In the genomic region with DNA sequence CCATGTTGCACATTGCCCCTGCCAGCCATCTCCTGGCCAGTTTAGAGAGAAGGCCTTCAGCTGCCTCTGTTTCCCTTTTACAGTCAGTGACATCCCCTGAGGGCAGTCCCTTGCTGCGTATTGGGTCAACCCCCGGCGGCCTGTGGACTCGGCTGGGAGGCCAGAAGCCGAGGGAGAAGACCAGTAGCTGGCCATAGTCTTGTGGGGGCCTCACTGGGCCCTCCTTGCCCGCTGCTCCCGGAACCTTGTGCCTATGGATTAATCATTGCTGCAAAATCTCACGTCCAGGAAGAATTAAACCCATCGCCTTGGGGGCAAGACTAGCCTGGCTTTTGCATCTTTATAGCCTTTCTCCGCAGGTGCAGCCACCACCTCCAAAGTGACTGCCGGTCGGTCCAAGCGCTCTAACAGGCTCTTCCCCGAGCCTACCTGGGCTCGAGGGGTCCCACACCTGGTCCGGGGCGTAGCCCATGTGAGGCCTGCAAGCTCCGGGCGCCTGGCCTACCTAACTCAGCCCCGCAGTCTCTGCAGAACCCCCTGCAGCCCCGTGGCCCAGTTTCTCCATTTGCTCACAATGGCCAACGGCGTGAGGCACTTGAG, we compare ENCODE assay signal across 8 cellular contexts. TPM values are rescaled to one million over a fixed set of nuclear protein-coding genes. Genes with fewer than 3 reads are reported as not detected.
DNase-seq lines count a peak whose midpoint lies in the region; ATAC-seq, FAIRE-seq and TF ChIP-seq lines count a peak whose summit lies in the region.

No MANE protein-coding gene starts in this region.

- peak overlapping the region; percentile 72 for H3K9ac ChIP-seq in GM12878 (ENCODE audit: control insufficient read depth, insufficient read depth, low read length)

- no peak for TF ChIP-seq RAD21 in GM12878 (IDR thresholded peaks at IDR 0.05; ENCODE audit: insufficient read depth, low read depth, low read length)

- FAIRE-seq in GM12878 (lab: Jason Lieb, UNC) = no peak

- H3K4me1 Mint-ChIP-seq in memory B cell = peaks cover 16% of the 10 kb centered on the region

- no peaks in the 10 kb centered on the region for H3K9me3 Mint-ChIP-seq in memory B cell

- peak overlapping the region; percentile 85 for H2AFZ ChIP-seq in GM12878 (ENCODE audit: control insufficient read depth, low read depth, low read length)

- no peaks in the 10 kb centered on the region for H3K4me1 ChIP-seq in cardiac muscle cell (ENCODE audit: low read depth)
- peaks cover 7% of the 10 kb centered on the region for H3K4me1 ChIP-seq in GM12878 (ENCODE audit: control insufficient read depth, insufficient read depth, low read length)
- peaks cover 16% of the 10 kb centered on the region for H3K4me1 ChIP-seq in upper lobe of right lung

- H3K27me3 ChIP-seq in cardiac muscle cell = no peaks in the 10 kb centered on the region
- no peaks in the 10 kb centered on the region for H3K27me3 ChIP-seq in GM12878 (replicated peaks in 1 of 2; ENCODE audit: control insufficient read depth in 2 of 2, insufficient read depth in 2 of 2, low read length in 1 of 2)
- no peaks in the 10 kb centered on the region for H3K27me3 ChIP-seq in upper lobe of right lung

- H3K36me3 ChIP-seq in cardiac muscle cell (no peaks in the 10 kb centered on the region), GM12878 (ENCODE audit: control insufficient read depth in 2 of 2, insufficient read depth in 2 of 2, low read length in 1 of 2) (no peaks in the 10 kb centered on the region), upper lobe of right lung (no peaks in the 10 kb centered on the region)

- H3K4me3 ChIP-seq in cardiac muscle cell (peak overlapping the region; percentile 60), GM12878 (peak overlapping the region; percentile 73), upper lobe of right lung (peak overlapping the region; percentile 71)

- in situ Hi-C loops in GM12878 (cut with MboI) = no loop called here

- peak overlapping the region; percentile 98 for H3K4me2 ChIP-seq in GM12878 (ENCODE audit: control insufficient read depth, insufficient read depth)

- H3K27ac ChIP-seq in cardiac muscle cell (no peak overlapping the region), GM12878 (ENCODE audit: control insufficient read depth, insufficient read depth) (peak overlapping the region; percentile 66), upper lobe of right lung (peak overlapping the region; percentile 79)

- TF ChIP-seq EP300 in GM12878 (IDR thresholded peaks at IDR 0.05; ENCODE audit: borderline replicate concordance in 1 of 2, control insufficient read depth in 1 of 2, low read depth in 2 of 2, low read length in 2 of 2) = no peak

- BruUV-seq in GM12878 (replicated peaks; lab: Mats Ljungman, UMichigan) = TSS peak; percentile 88

- no peak overlapping the region for H3K27ac Mint-ChIP-seq in memory B cell

- no peaks in the 10 kb centered on the region for H3K79me2 ChIP-seq in GM12878 (ENCODE audit: control insufficient read depth, insufficient read depth, low read length)

- POLR2A ChIA-PET in GM12878 (lab: Charles Lee) = interaction anchor here (0.5 to 3.0 kb wide), 2 partner anchors 11 to 211 kb away, joined by 7 to 20 read pairs; no protein-coding TSS in a partner anchor

- H3K9me3 ChIP-seq in cardiac muscle cell (ENCODE audit: low read depth) = no peaks in the 10 kb centered on the region
- no peaks in the 10 kb centered on the region for H3K9me3 ChIP-seq in GM12878 (replicated peaks; ENCODE audit: control insufficient read depth, insufficient read depth, low read length)
- H3K9me3 ChIP-seq in upper lobe of right lung = no peaks in the 10 kb centered on the region

- WGBS in GM12878 (ENCODE audit: insufficient coverage, insufficient replicate concordance, low lambda C conversion rate, missing lambda C conversion rate) = 51% methylated on average over 23 of the region's 23 CpGs

- no peak for TF ChIP-seq POLR2A in GM12878 (IDR thresholded peaks at IDR 0.05; ENCODE audit: low read depth, low read length)

- no peak for ATAC-seq in left cardiac atrium
- ATAC-seq in GM12878 = no peak
- ATAC-seq in memory B cell (ENCODE audit: low read depth) = no peak
- no peak for ATAC-seq in upper lobe of right lung
- no peak for ATAC-seq in HG03469 (IDR thresholded peaks at IDR 0.05; ENCODE audit: unreplicated experiment)

- SMC1A ChIA-PET in GM12878 (lab: Charles Lee; ENCODE audit: uncharacterized antibody, unreplicated experiment) = interaction anchor here (1.2 kb wide), 1 partner anchor 10 kb away, joined by 5 read pairs; no protein-coding TSS in a partner anchor

- H3K36me3 Mint-ChIP-seq in memory B cell = no peaks in the 10 kb centered on the region

- peak overlapping the region; percentile 91 for H3K4me3 Mint-ChIP-seq in memory B cell

- no peaks in the 10 kb centered on the region for H4K20me1 ChIP-seq in GM12878 (ENCODE audit: control insufficient read depth, insufficient read depth)

- TF ChIP-seq CTCF in cardiac muscle cell (IDR thresholded peaks at IDR 0.05; ENCODE audit: low read depth, low read length) = no peak
- TF ChIP-seq CTCF in GM12878 (IDR thresholded peaks at IDR 0.05 in 2 of 3, conservative IDR thresholded peaks at IDR 0.05 in 1 of 3; ENCODE audit: control insufficient read depth in 2 of 3, extremely low read depth in 1 of 3, insufficient read depth in 1 of 3, low read depth in 3 of 3, low read length in 3 of 3) = no peak
- TF ChIP-seq CTCF in upper lobe of right lung (IDR thresholded peaks at IDR 0.05) = no peak

- intact Hi-C loops in left cardiac atrium (cut with DNase I) (no loop called here), GM12878 (cut with micrococcal nuclease; ENCODE audit: unreplicated experiment) (no loop called here), upper lobe of right lung (cut with DNase I) (loop anchor here (10.0 kb wide), 1 partner anchor 62 kb away; no protein-coding TSS in a partner anchor)

- RAD21 ChIA-PET in GM12878 (lab: Charles Lee; ENCODE audit: unreplicated experiment) = interaction anchor here (1.4 to 1.5 kb wide), 2 partner anchors 12 to 22 kb away, joined by 3 to 5 read pairs; no protein-coding TSS in a partner anchor

- peaks cover 7% of the 10 kb centered on the region for H3K27me3 Mint-ChIP-seq in memory B cell

- DNase-seq in cardiac muscle cell (ENCODE audit: low read depth in 1 of 2, low spot score in 1 of 2) (no peak), left cardiac atrium (no peak), GM12878 (ENCODE audit: low read depth, low spot score) (no peak), memory B cell (ENCODE audit: low spot score in 2 of 2) (no peak), upper lobe of right lung (no peak), NCI-H1105 (lab: John Stamatoyannopoulos, UW) (no peak), EL (no peak)

- CTCF ChIA-PET in GM12878 (lab: Yijun Ruan, JAX) = interaction anchor here (0.8 to 4.3 kb wide), 5 partner anchors 11 to 232 kb away, joined by 3 to 37 read pairs (median 5); no protein-coding TSS in a partner anchor

RNA-seq across cellular contexts. Expression of gene CHAC1, which starts 0.9 kb away (rescaled TPM):
- total RNA-seq in cardiac muscle cell (6.0 and 8.0 TPM in 2 replicates), left cardiac atrium (1 to 10 TPM; 2.6 to 3.3 TPM), GM12878 (2014; rRNA removed) (4.7 and 4.9 TPM in 2 replicates), GM12878 (2014; rRNA removed; fragmentation: Illumina TruSeq; extraction: Trizol) (2.0 and 2.1 TPM in 2 replicates), GM12878 (2021) (3.8 and 4.7 TPM in 2 replicates), upper lobe of right lung (4.4 TPM)
- polyA plus RNA-seq in cardiac muscle cell (3.1 and 5.0 TPM in 2 replicates), GM12878 (2011; rRNA removed) (1.9 and 2.8 TPM in 2 replicates), GM12878 (2014; fragmentation: Illumina TruSeq; extraction: Trizol) (0.68 and 1.8 TPM in 2 replicates), GM12878 (2014; fragmentation: Nextera tagmentation; extraction: Ambion mirVana) (under 1 TPM; 0.37 to 0.73 TPM), GM12878 (2014; rRNA removed) (5.7 and 5.9 TPM in 2 replicates), GM12878 (2016; fragmentation: Nextera tagmentation; extraction: Ambion mirVana) (1 to 10 TPM; 3.9 to 4.8 TPM)
- 3.4 and 4.0 TPM in 2 replicates for total RNA-seq in GM12878 (2013; cell fraction: nucleolus; rRNA removed)
- polyA plus RNA-seq in GM12878 (2011; ENCODE audit: low read depth) = 6.4 TPM
- 7.0 and 7.3 TPM in 2 replicates for polyA plus RNA-seq in GM12878 (2011; cell fraction: cytosol; rRNA removed)
- polyA plus RNA-seq in GM12878 (2011; cell fraction: nucleus; rRNA removed) = 4.0 and 7.6 TPM in 2 replicates
- 8.1 and 11.6 TPM in 2 replicates for polyA plus RNA-seq in GM12878 (2012)
- 4.8 and 8.7 TPM in 2 replicates for polyA minus RNA-seq in GM12878 (2011; rRNA and poly(A)+ RNA removed)
- polyA minus RNA-seq in GM12878 (2011; cell fraction: cytosol; rRNA and poly(A)+ RNA removed) = 5.0 and 5.9 TPM in 2 replicates
- polyA minus RNA-seq in GM12878 (2011; cell fraction: nucleus; rRNA and poly(A)+ RNA removed) = 7.1 and 9.2 TPM in 2 replicates

RNA-seq across cellular contexts. Expression of gene DLL4, which starts 23.3 kb away (rescaled TPM):
- total RNA-seq in cardiac muscle cell (0.11 and 0.71 TPM in 2 replicates), left cardiac atrium (1 to 10 TPM; 8.5 to 9.2 TPM), GM12878 (2014; rRNA removed) (0.05 TPM in 1 of 2 replicates, not detected in the other), GM12878 (2014; rRNA removed; fragmentation: Illumina TruSeq; extraction: Trizol) (0.04 TPM in 1 of 2 replicates, not detected in the other), GM12878 (2021) (0.08 TPM in 1 of 2 replicates, not detected in the other), upper lobe of right lung (22.0 TPM)
- polyA plus RNA-seq in cardiac muscle cell (0.42 TPM in 1 of 2 replicates, not detected in the other), GM12878 (2011; rRNA removed) (0.10 and 0.12 TPM in 2 replicates), GM12878 (2014; fragmentation: Illumina TruSeq; extraction: Trizol) (not detected in 2 replicates), GM12878 (2014; fragmentation: Nextera tagmentation; extraction: Ambion mirVana) (not detected), GM12878 (2014; rRNA removed) (0.06 TPM in 1 of 2 replicates, not detected in the other), GM12878 (2016; fragmentation: Nextera tagmentation; extraction: Ambion mirVana) (under 1 TPM in 1 of 2 experiments, not detected in 1; 0.16 TPM)
- total RNA-seq in GM12878 (2013; cell fraction: nucleolus; rRNA removed) = 8.1 and 8.2 TPM in 2 replicates
- not detected for polyA plus RNA-seq in GM12878 (2011; ENCODE audit: low read depth)
- polyA plus RNA-seq in GM12878 (2011; cell fraction: cytosol; rRNA removed) = 0.27 TPM in 2 replicates
- 0.69 and 0.99 TPM in 2 replicates for polyA plus RNA-seq in GM12878 (2011; cell fraction: nucleus; rRNA removed)
- 0.07 and 0.13 TPM in 2 replicates for polyA plus RNA-seq in GM12878 (2012)
- polyA minus RNA-seq in GM12878 (2011; rRNA and poly(A)+ RNA removed) = 0.15 and 0.37 TPM in 2 replicates
- not detected in 2 replicates for polyA minus RNA-seq in GM12878 (2011; cell fraction: cytosol; rRNA and poly(A)+ RNA removed)
- polyA minus RNA-seq in GM12878 (2011; cell fraction: nucleus; rRNA and poly(A)+ RNA removed) = 0.38 and 0.48 TPM in 2 replicates

RNA-seq across cellular contexts. Expression of gene VPS18, which starts 58.2 kb away (rescaled TPM):
- total RNA-seq in cardiac muscle cell (34.1 and 35.8 TPM in 2 replicates), left cardiac atrium (10 to 100 TPM; 17.1 to 23.7 TPM), GM12878 (2014; rRNA removed) (18.3 and 18.5 TPM in 2 replicates), GM12878 (2014; rRNA removed; fragmentation: Illumina TruSeq; extraction: Trizol) (9.0 and 10.0 TPM in 2 replicates), GM12878 (2021) (19.8 and 20.3 TPM in 2 replicates), upper lobe of right lung (24.5 TPM)
- polyA plus RNA-seq in cardiac muscle cell (20.5 and 28.7 TPM in 2 replicates), GM12878 (2011; rRNA removed) (4.3 and 9.7 TPM in 2 replicates), GM12878 (2014; fragmentation: Illumina TruSeq; extraction: Trizol) (3.8 and 7.9 TPM in 2 replicates), GM12878 (2014; fragmentation: Nextera tagmentation; extraction: Ambion mirVana) (1 to 10 TPM in 1 of 2 experiments, under 1 TPM in 1; 0.71 to 1.7 TPM), GM12878 (2014; rRNA removed) (11.3 and 12.7 TPM in 2 replicates), GM12878 (2016; fragmentation: Nextera tagmentation; extraction: Ambion mirVana) (10 to 100 TPM; 16.0 to 20.4 TPM)
- total RNA-seq in GM12878 (2013; cell fraction: nucleolus; rRNA removed) = 18.9 and 20.9 TPM in 2 replicates
- polyA plus RNA-seq in GM12878 (2011; ENCODE audit: low read depth) = 5.9 TPM
- 14.5 and 17.7 TPM in 2 replicates for polyA plus RNA-seq in GM12878 (2011; cell fraction: cytosol; rRNA removed)
- 18.8 and 21.0 TPM in 2 replicates for polyA plus RNA-seq in GM12878 (2011; cell fraction: nucleus; rRNA removed)
- 10.1 and 11.1 TPM in 2 replicates for polyA plus RNA-seq in GM12878 (2012)
- polyA minus RNA-seq in GM12878 (2011; rRNA and poly(A)+ RNA removed) = 30.4 and 40.0 TPM in 2 replicates
- 13.0 and 13.4 TPM in 2 replicates for polyA minus RNA-seq in GM12878 (2011; cell fraction: cytosol; rRNA and poly(A)+ RNA removed)
- polyA minus RNA-seq in GM12878 (2011; cell fraction: nucleus; rRNA and poly(A)+ RNA removed) = 8.7 and 17.9 TPM in 2 replicates
